23 cellular contexts compared by ENCODE assay signal in genomic region chr2:64127119-64127518, GRCh38.
"Had no signal": no experiment of that assay in that cellular context is flagged by ENCODE, and none has a peak within 500 bp of the region (broad histone marks: within the 10 kb centered on the region; RNA-seq: fewer than 3 reads in every experiment).

No MANE protein-coding gene starts in this region.

- H3K9ac ChIP-seq: neural progenitor cell had no signal

- H3K36me3 Mint-ChIP-seq: natural killer cell had no signal

- H3K27ac ChIP-seq: epithelial cell of prostate, left lung, lower lobe of right lung, neural progenitor cell, right atrium auricular region, upper lobe of left lung, vagina had no signal

- H3K9me3 ChIP-seq: left lung, lower lobe of right lung, right atrium auricular region, upper lobe of left lung, vagina had no signal

- H3K4me3 Mint-ChIP-seq: activated CD4-positive, alpha-beta memory T cell treated with anti-CD3 and anti-CD28 coated beads for 36 hours; activated CD4-positive, alpha-beta T cell treated with anti-CD3 and anti-CD28 coated beads, Interleukin-2, amount 10 ng/mL, durations not matched to agents 24 days and 14 days; activated naive CD4-positive, alpha-beta T cell treated with anti-CD3 and anti-CD28 coated beads for 36 hours; central memory CD8-positive, alpha-beta T cell; natural killer cell; neural progenitor cell; stimulated activated naive CD8-positive, alpha-beta T cell treated with anti-CD3 and anti-CD28 coated beads, Interleukin-15, amount 100 ng/mL, for 72 hours had no signal

- H3K27me3 Mint-ChIP-seq: activated CD4-positive, alpha-beta memory T cell treated with anti-CD3 and anti-CD28 coated beads for 36 hours; activated CD4-positive, alpha-beta T cell treated with anti-CD3 and anti-CD28 coated beads, Interleukin-2, amount 10 ng/mL, durations not matched to agents 24 days and 14 days; central memory CD8-positive, alpha-beta T cell; stimulated activated naive CD8-positive, alpha-beta T cell treated with anti-CD3 and anti-CD28 coated beads, Interleukin-15, amount 100 ng/mL, for 72 hours had no signal

- ATAC-seq: left lung; lower lobe of right lung; natural killer cell; stimulated activated naive CD8-positive, alpha-beta T cell treated with anti-CD3 and anti-CD28 coated beads, Interleukin-15, amount 100 ng/mL, for 72 hours had no signal

- H3K36me3 ChIP-seq: left lung, lower lobe of right lung, neural progenitor cell, right atrium auricular region, upper lobe of left lung, vagina had no signal

- H3K4me2 ChIP-seq: neural progenitor cell had no signal

- H3K4me1 Mint-ChIP-seq: natural killer cell, neural progenitor cell had no signal

- H3K27me3 ChIP-seq: left lung, neural progenitor cell, right atrium auricular region, upper lobe of left lung, vagina had no signal

- FAIRE-seq: bronchial epithelial cell, frontal cortex had no signal

- H3K27ac Mint-ChIP-seq: activated CD4-positive, alpha-beta memory T cell treated with anti-CD3 and anti-CD28 coated beads for 36 hours; natural killer cell; neural progenitor cell had no signal

- H3K9me3 Mint-ChIP-seq: activated CD4-positive, alpha-beta memory T cell treated with anti-CD3 and anti-CD28 coated beads for 36 hours; activated CD4-positive, alpha-beta T cell treated with anti-CD3 and anti-CD28 coated beads, Interleukin-2, amount 10 ng/mL, durations not matched to agents 24 days and 14 days; activated naive CD4-positive, alpha-beta T cell treated with anti-CD3 and anti-CD28 coated beads for 36 hours; central memory CD8-positive, alpha-beta T cell; natural killer cell; stimulated activated naive CD8-positive, alpha-beta T cell treated with anti-CD3 and anti-CD28 coated beads, Interleukin-15, amount 100 ng/mL, for 72 hours had no signal

- H2AFZ ChIP-seq: neural progenitor cell had no signal

- H3K4me3 ChIP-seq: left lung, lower lobe of right lung, neural progenitor cell, right atrium auricular region, upper lobe of left lung, vagina had no signal

- DNase-seq: activated CD4-positive, alpha-beta memory T cell treated with anti-CD3 and anti-CD28 coated beads for 36 hours; activated CD4-positive, alpha-beta T cell treated with anti-CD3 and anti-CD28 coated beads, Interleukin-2, amount 10 ng/mL, durations not matched to agents 24 days and 14 days; activated effector memory CD4-positive, alpha-beta T cell treated with anti-CD3 and anti-CD28 coated beads, Interleukin-2, amount 50 U/mL, for 16 hours; activated naive CD4-positive, alpha-beta T cell treated with anti-CD3 and anti-CD28 coated beads for 36 hours; anterior cingulate cortex; dermis blood vessel endothelial cell; effector CD4-positive, alpha-beta T cell; left lung; lower lobe of right lung; mesendoderm; natural killer cell; stimulated activated CD4-positive, alpha-beta T cell treated with anti-CD3 and anti-CD28 coated beads, Interleukin-2, amount 100 ng/mL, for 48 hours; stimulated activated naive CD8-positive, alpha-beta T cell treated with anti-CD3 and anti-CD28 coated beads, Interleukin-15, amount 100 ng/mL, for 72 hours; substantia nigra; T-helper 1 cell; upper lobe of left lung had no signal
